ENCODE assay signal across 22 cellular contexts in the genomic region with DNA sequence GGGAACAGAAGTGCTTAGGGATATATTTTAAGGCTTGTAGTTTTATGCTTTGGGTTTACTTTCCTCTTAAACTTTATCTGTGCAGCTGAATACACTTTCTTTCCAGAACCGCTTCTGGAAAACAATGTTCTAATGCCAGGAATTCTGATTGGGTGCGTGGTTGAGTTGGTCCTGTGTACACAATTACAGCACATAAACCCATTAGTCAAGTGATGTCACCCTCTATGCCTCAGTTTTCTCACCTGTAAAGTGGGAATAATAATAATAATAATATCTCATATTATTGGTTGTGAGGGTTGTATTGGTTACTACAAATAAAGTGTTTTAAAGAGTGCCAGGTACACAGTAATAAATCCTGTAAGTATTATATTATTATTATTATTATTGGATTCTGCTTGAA.
DNase-seq lines count a peak whose midpoint lies in the region; ATAC-seq, FAIRE-seq and TF ChIP-seq lines count a peak whose summit lies in the region.
"Had no signal": no experiment of that assay in that cellular context is flagged by ENCODE, and none has a peak within 500 bp of the region (broad histone marks: within the 10 kb centered on the region; RNA-seq: fewer than 3 reads in every experiment).

No MANE protein-coding gene starts in this region.

- no peaks in the 10 kb centered on the region for H4K20me1 ChIP-seq in PC-3 (ENCODE audit: low read length)
- H4K20me1 ChIP-seq in H9 (ENCODE audit: control insufficient read depth, insufficient read depth, insufficient read length) = no peaks in the 10 kb centered on the region
- H4K20me1 ChIP-seq: BLaER1 had no signal

- no peaks in the 10 kb centered on the region for H3K9me3 ChIP-seq in PC-3 (ENCODE audit: low read length)
- H3K9me3 ChIP-seq in sigmoid colon = no peaks in the 10 kb centered on the region
- no peaks in the 10 kb centered on the region for H3K9me3 ChIP-seq in tibial artery
- no peaks in the 10 kb centered on the region for H3K9me3 ChIP-seq in mesenchymal stem cell (ENCODE audit: control insufficient read depth, low read length)
- H3K9me3 ChIP-seq in H9 (ENCODE audit: control insufficient read depth, low read depth, low read length) = peaks cover 3% of the 10 kb centered on the region
- H3K9me3 ChIP-seq: BLaER1, Peyer's patch had no signal

- H3K79me2 ChIP-seq in PC-3 (ENCODE audit: low read length) (no peaks in the 10 kb centered on the region), H9 (ENCODE audit: insufficient read depth, low read length) (no peaks in the 10 kb centered on the region)

- H2AK5ac ChIP-seq in mesenchymal stem cell (ENCODE audit: low read length, severe bottlenecking) (no peak overlapping the region), H9 (ENCODE audit: insufficient read length, low read length) (no peak overlapping the region)

- no peaks in the 10 kb centered on the region for H3K9me2 ChIP-seq in PC-3 (replicated peaks; ENCODE audit: low read length)

- H3K36me3 Mint-ChIP-seq in H9 (ENCODE audit: insufficient read depth in 1 of 3, low read depth in 3 of 3) = peaks cover 0 to 3% (median 0%) of the 10 kb centered on the region in 3 experiments; a peak in 3 of 7 replicates
- H3K36me3 Mint-ChIP-seq: CD4-positive, alpha-beta memory T cell had no signal

- TF ChIP-seq EP300 in sigmoid colon (IDR thresholded peaks at IDR 0.05) = no peak

- H3K4me3 Mint-ChIP-seq in H9 = no peak overlapping the region
- H3K4me3 Mint-ChIP-seq: CD4-positive, alpha-beta memory T cell had no signal

- no peaks in the 10 kb centered on the region for H3K4me1 ChIP-seq in PC-3 (ENCODE audit: insufficient read depth, low read length)
- H3K4me1 ChIP-seq in sigmoid colon = peaks cover 0 to 29% (median 9%) of the 10 kb centered on the region in 4 donors
- H3K4me1 ChIP-seq in tibial artery = peaks cover 0 to 17% (median 0%) of the 10 kb centered on the region in 4 donors
- no peaks in the 10 kb centered on the region for H3K4me1 ChIP-seq in mesenchymal stem cell (ENCODE audit: control insufficient read depth, insufficient read depth, low read depth, low read length)
- no peaks in the 10 kb centered on the region; the same call in 1 of the 2 replicates for H3K4me1 ChIP-seq in H9 (ENCODE audit: insufficient read depth, low read length)
- H3K4me1 ChIP-seq: BLaER1, Peyer's patch had no signal

- no peak for TF ChIP-seq CTCF in PC-3 (conservative IDR thresholded peaks at IDR 0.05; ENCODE audit: low read depth, low read length)
- no peak for TF ChIP-seq CTCF in sigmoid colon (IDR thresholded peaks at IDR 0.05)
- TF ChIP-seq CTCF in tibial artery (IDR thresholded peaks at IDR 0.05) = no peak
- TF ChIP-seq CTCF in H9 (conservative IDR thresholded peaks at IDR 0.05) = no peak

- DNase-seq in PC-3 (no peak), sigmoid colon (no peak), tibial artery (no peak), mesenchymal stem cell (no peak), NCI-H2029 treated with DMSO at 0.1 percent for 48 hours (lab: John Stamatoyannopoulos, UW) (no peak), NCI-H2029 (lab: John Stamatoyannopoulos, UW) (no peak), H9 (no peak)
- DNase-seq: ACHN; CD4-positive, alpha-beta memory T cell; GOT3; NCI-H1048; NCI-H1417 treated with DMSO at 0.1 percent for 48 hours; NCI-H1930; NCI-H226; NCI-H510A treated with DMSO at 0.1 percent for 48 hours; NCI-H748 treated with DMSO at 0.1 percent for 48 hours; Peyer's patch had no signal

- H3K4me2 ChIP-seq in PC-3 (ENCODE audit: low read length) (no peak overlapping the region), mesenchymal stem cell (ENCODE audit: low read length, poor library complexity, severe bottlenecking) (no peak overlapping the region), H9 (ENCODE audit: insufficient read depth, insufficient read length, low read length) (no peak overlapping the region)
- H3K4me2 ChIP-seq: BLaER1 had no signal

- CTCF ChIA-PET in PC-3 (lab: Charles Lee) = no interaction called here

- H3K23me2 ChIP-seq in H9 (ENCODE audit: insufficient read length, low read depth, low read length, poor library complexity, severe bottlenecking) = no peaks in the 10 kb centered on the region

- no peaks in the 10 kb centered on the region for H3K79me1 ChIP-seq in mesenchymal stem cell (replicated peaks; ENCODE audit: low read length, poor library complexity, severe bottlenecking)
- no peaks in the 10 kb centered on the region for H3K79me1 ChIP-seq in H9 (ENCODE audit: insufficient read depth, low read depth, low read length, poor library complexity, severe bottlenecking)

- H2BK12ac ChIP-seq in mesenchymal stem cell (ENCODE audit: low read length in 2 of 2) (no peak overlapping the region), H9 (ENCODE audit: insufficient read length, low read depth, low read length) (no peak overlapping the region)

- no peak overlapping the region for H3T11ph ChIP-seq in H9 (ENCODE audit: low read length)

- intact Hi-C loops in PC-3 (cut with micrococcal nuclease) = no loop called here
- intact Hi-C loops in sigmoid colon (cut with DNase I) = no loop called here
- intact Hi-C loops in tibial artery (cut with DNase I; ENCODE audit: low total_unique reads) = no loop called here

- H4K8ac ChIP-seq in mesenchymal stem cell (ENCODE audit: low read length) (no peak overlapping the region), H9 (replicated peaks; ENCODE audit: insufficient read length, low read depth, low read length) (no peak overlapping the region)

- H3K18ac ChIP-seq in mesenchymal stem cell (ENCODE audit: low read depth in 1 of 2, low read length in 2 of 2) (no peak overlapping the region), H9 (ENCODE audit: insufficient read length, low read depth, low read length) (no peak overlapping the region)

- H3K27ac ChIP-seq in PC-3 (ENCODE audit: low read length) (no peak overlapping the region), sigmoid colon (peak overlapping the region in 3 of 4 donors; percentile 65 to 79 (median 72)), tibial artery (peak overlapping the region; percentile 68 to 70), mesenchymal stem cell (ENCODE audit: low read length, poor library complexity, severe bottlenecking) (no peak overlapping the region), H9 (ENCODE audit: insufficient read length, low read depth, low read length) (no peak overlapping the region)
- H3K27ac ChIP-seq: BLaER1 had no signal

- no peaks in the 10 kb centered on the region for H3K4me1 Mint-ChIP-seq in H9
- H3K4me1 Mint-ChIP-seq: CD4-positive, alpha-beta memory T cell had no signal

- TF ChIP-seq POLR2A in sigmoid colon (IDR thresholded peaks at IDR 0.05) = no peak

- FAIRE-seq in islet of Langerhans (lab: Jason Lieb, UNC) = peak; percentile 17
- FAIRE-seq: G401.6, GM18507 had no signal

- H3K56ac ChIP-seq in H9 (ENCODE audit: insufficient read length, low read depth, low read length) = no peak overlapping the region

- no peak overlapping the region for H2BK15ac ChIP-seq in mesenchymal stem cell (ENCODE audit: low read depth, poor library complexity, severe bottlenecking)
- H2BK15ac ChIP-seq in H9 (ENCODE audit: low read depth, low read length) = no peak overlapping the region

- H3K36me3 ChIP-seq in PC-3 (ENCODE audit: low read depth, low read length) = no peaks in the 10 kb centered on the region; the same call in 1 of the 2 replicates
- no peaks in the 10 kb centered on the region for H3K36me3 ChIP-seq in sigmoid colon
- H3K36me3 ChIP-seq in tibial artery = no peaks in the 10 kb centered on the region
- H3K36me3 ChIP-seq in mesenchymal stem cell (ENCODE audit: control insufficient read depth in 1 of 2, insufficient read depth in 2 of 2, low read depth in 1 of 2, low read length in 2 of 2) = no peaks in the 10 kb centered on the region
- H3K36me3 ChIP-seq: BLaER1, Peyer's patch had no signal

- 88 to 90% methylated on average over 2 of the region's 2 CpGs for WGBS in sigmoid colon, 2 donors
- no CpG with 5 or more reads among the region's 2 CpGs for WGBS in mesenchymal stem cell
- WGBS in H9 (ENCODE audit: extremely low coverage, insufficient read length, low lambda C conversion rate) = no CpG with 5 or more reads among the region's 2 CpGs

- ATAC-seq in PC-3 = no peak
- ATAC-seq: HCT116 had no signal

- H4K5ac ChIP-seq in H9 (ENCODE audit: insufficient read length, low read depth, low read length) = no peak overlapping the region

- BruUV-seq in PC-3 (replicated peaks; lab: Mats Ljungman, UMichigan) = no TSS peak

- H3K9ac ChIP-seq in PC-3 (ENCODE audit: low read length) (no peak overlapping the region), mesenchymal stem cell (ENCODE audit: low read length) (no peak overlapping the region), H9 (ENCODE audit: extremely low read depth, insufficient read length, low read length) (no peak overlapping the region)
- H3K9ac ChIP-seq: BLaER1 had no signal

- peaks cover 31 to 40% of the 10 kb centered on the region in 2 experiments for H3K9me3 Mint-ChIP-seq in H9

- H2AFZ ChIP-seq in PC-3 (ENCODE audit: low read length) (0 out of 2 replicates have a peak overlapping the region, but pooled peaks have one; percentile 0), mesenchymal stem cell (ENCODE audit: low read depth, low read length) (no peak overlapping the region), H9 (ENCODE audit: low read length) (no peak overlapping the region)

- H3K27ac Mint-ChIP-seq in H9 = no peak overlapping the region
- H3K27ac Mint-ChIP-seq: CD4-positive, alpha-beta memory T cell had no signal

- H2BK20ac ChIP-seq in H9 (ENCODE audit: low read depth, low read length, poor library complexity, severe bottlenecking) = no peak overlapping the region

- H3K4ac ChIP-seq in mesenchymal stem cell (ENCODE audit: low read depth in 1 of 2, low read length in 2 of 2) (no peak overlapping the region), H9 (ENCODE audit: low read depth, low read length) (no peak overlapping the region)

- H2BK120ac ChIP-seq in mesenchymal stem cell (ENCODE audit: low read depth, low read length) (no peak overlapping the region), H9 (ENCODE audit: low read depth, low read length, poor library complexity, severe bottlenecking) (no peak overlapping the region)

- peaks cover 1% of the 10 kb centered on the region; the same call in 1 of the 2 replicates for H3K27me3 Mint-ChIP-seq in H9 (ENCODE audit: low read depth)
- H3K27me3 Mint-ChIP-seq: CD4-positive, alpha-beta memory T cell had no signal

- no peak overlapping the region for H3K4me3 ChIP-seq in PC-3 (ENCODE audit: low read length)
- H3K4me3 ChIP-seq in sigmoid colon = no peak overlapping the region
- H3K4me3 ChIP-seq in tibial artery = no peak overlapping the region
- H3K4me3 ChIP-seq in mesenchymal stem cell (ENCODE audit: insufficient read depth in 1 of 2, low read depth in 1 of 2, low read length in 2 of 2) = no peak overlapping the region
- H3K4me3 ChIP-seq: BLaER1, Peyer's patch had no signal

- H3K27me3 ChIP-seq in PC-3 (ENCODE audit: low read length) (no peaks in the 10 kb centered on the region), sigmoid colon (no peaks in the 10 kb centered on the region), tibial artery (no peaks in the 10 kb centered on the region), mesenchymal stem cell (ENCODE audit: control insufficient read depth in 1 of 2, insufficient read depth in 1 of 2, low read length in 2 of 2) (no peaks in the 10 kb centered on the region), H9 (ENCODE audit: insufficient read depth, low read length) (no peaks in the 10 kb centered on the region)
- H3K27me3 ChIP-seq: BLaER1, Peyer's patch had no signal

- H3F3A ChIP-seq in PC-3 (ENCODE audit: low read length, unreplicated experiment) = no peaks in the 10 kb centered on the region

- H3K23ac ChIP-seq in mesenchymal stem cell (ENCODE audit: low read length in 2 of 2) = no peak overlapping the region
- no peak overlapping the region for H3K23ac ChIP-seq in H9 (ENCODE audit: insufficient read length, low read depth, low read length)

- no peak overlapping the region for H4K91ac ChIP-seq in mesenchymal stem cell (ENCODE audit: low read length)
- no peak overlapping the region for H4K91ac ChIP-seq in H9 (ENCODE audit: insufficient read length, low read depth, low read length)

- POLR2A ChIA-PET in PC-3 (lab: Charles Lee; ENCODE audit: unreplicated experiment) = no interaction called here

- H3K14ac ChIP-seq in mesenchymal stem cell (ENCODE audit: low read length in 2 of 2) (no peak overlapping the region), H9 (ENCODE audit: insufficient read depth, low read length) (no peak overlapping the region)

- H2BK5ac ChIP-seq in mesenchymal stem cell (ENCODE audit: low read depth, low read length, poor library complexity, severe bottlenecking) (no peak overlapping the region), H9 (ENCODE audit: insufficient read length, low read length) (no peak overlapping the region)

Comparison
In these comparisons a context has a peak if more than half of its experiments do, and no peak if none do; other contexts are left out.
1. H3K27ac ChIP-seq: peak in sigmoid colon (3 of 4) and tibial artery (2 of 2); none in PC-3 (single experiment), mesenchymal stem cell (single experiment) and H9 (single experiment).